In the genomic region with DNA sequence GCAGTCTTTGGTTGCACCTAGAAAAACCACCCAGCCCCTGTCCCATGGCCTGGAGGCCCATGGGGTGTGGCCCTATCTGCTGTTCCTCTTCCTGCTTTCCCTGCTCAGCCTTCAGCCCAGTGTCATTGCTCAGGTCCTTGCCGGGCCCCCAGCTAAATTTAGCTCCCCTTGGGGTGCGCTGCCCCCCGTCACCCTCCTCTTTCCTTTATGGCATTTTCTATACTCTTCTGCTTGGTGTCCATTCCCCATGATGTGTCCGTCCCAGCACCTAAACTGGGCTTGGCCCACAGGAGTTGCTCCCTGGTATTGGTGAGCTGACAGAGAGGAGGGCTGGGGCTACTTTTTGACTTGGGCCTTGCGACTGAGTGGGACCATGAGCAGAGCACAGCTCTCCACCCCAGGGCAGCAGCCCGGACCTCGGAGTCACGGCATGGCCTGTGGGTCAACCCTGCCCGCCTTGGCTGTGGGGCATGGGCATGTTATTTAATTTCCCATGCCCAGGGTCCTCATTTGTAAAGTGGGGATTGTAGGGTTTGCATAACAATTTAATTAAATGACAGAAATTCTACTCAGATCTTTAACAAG, we compare ENCODE assay signal across 25 cellular contexts.
"Had no signal": no experiment of that assay in that cellular context is flagged by ENCODE, and none has a peak within 500 bp of the region (broad histone marks: within the 10 kb centered on the region; RNA-seq: fewer than 3 reads in every experiment).

No MANE protein-coding gene starts in this region.

- H3K36me3 Mint-ChIP-seq: activated naive CD8-positive, alpha-beta T cell treated with anti-CD3 and anti-CD28 coated beads, Interleukin-2, amount 10 ng/mL, durations not matched to agents 7 days and 5 days; brain; neural progenitor cell had no signal

- H2AFZ ChIP-seq: neural progenitor cell had no signal

- H3K4me1 ChIP-seq: colonic mucosa, upper lobe of left lung had no signal

- H3K4me3 Mint-ChIP-seq: activated CD4-positive, alpha-beta memory T cell treated with anti-CD3 and anti-CD28 coated beads, Interleukin-2, amount 10 ng/mL, durations not matched to agents 7 days and 5 days; activated CD8-positive, alpha-beta memory T cell treated with anti-CD3 and anti-CD28 coated beads, Interleukin-2, amount 10 ng/mL, durations not matched to agents 7 days and 5 days; activated naive CD8-positive, alpha-beta T cell treated with anti-CD3 and anti-CD28 coated beads, Interleukin-2, amount 10 ng/mL, durations not matched to agents 7 days and 5 days; activated T-helper 17 cell treated with anti-CD3 and anti-CD28 coated beads, Interleukin-2, amount 50 U/mL, for 72 hours; central memory CD8-positive, alpha-beta T cell; neural progenitor cell had no signal

- H3K9me3 Mint-ChIP-seq: activated naive CD8-positive, alpha-beta T cell treated with anti-CD3 and anti-CD28 coated beads, Interleukin-2, amount 10 ng/mL, durations not matched to agents 7 days and 5 days; activated T-helper 17 cell treated with anti-CD3 and anti-CD28 coated beads, Interleukin-2, amount 50 U/mL, for 72 hours; central memory CD8-positive, alpha-beta T cell; neural progenitor cell had no signal

- H3K27me3 ChIP-seq: colonic mucosa, gastrocnemius medialis, heart right ventricle, neural progenitor cell, stomach, upper lobe of left lung had no signal

- H3K27me3 Mint-ChIP-seq: activated CD4-positive, alpha-beta memory T cell treated with anti-CD3 and anti-CD28 coated beads, Interleukin-2, amount 10 ng/mL, durations not matched to agents 7 days and 5 days; activated CD8-positive, alpha-beta memory T cell treated with anti-CD3 and anti-CD28 coated beads, Interleukin-2, amount 10 ng/mL, durations not matched to agents 7 days and 5 days; activated naive CD8-positive, alpha-beta T cell treated with anti-CD3 and anti-CD28 coated beads, Interleukin-2, amount 10 ng/mL, durations not matched to agents 7 days and 5 days; central memory CD8-positive, alpha-beta T cell had no signal

- H3K9ac ChIP-seq: neural progenitor cell had no signal

- H3K4me3 ChIP-seq: colonic mucosa, gastrocnemius medialis, left ventricle myocardium inferior, neural progenitor cell, psoas muscle, skin epidermis, stomach, upper lobe of left lung had no signal

- H3K4me1 Mint-ChIP-seq: activated CD4-positive, alpha-beta memory T cell treated with anti-CD3 and anti-CD28 coated beads, Interleukin-2, amount 10 ng/mL, durations not matched to agents 7 days and 5 days; activated CD8-positive, alpha-beta memory T cell treated with anti-CD3 and anti-CD28 coated beads, Interleukin-2, amount 10 ng/mL, durations not matched to agents 7 days and 5 days; activated naive CD8-positive, alpha-beta T cell treated with anti-CD3 and anti-CD28 coated beads, Interleukin-2, amount 10 ng/mL, durations not matched to agents 7 days and 5 days; activated T-helper 17 cell treated with anti-CD3 and anti-CD28 coated beads, Interleukin-2, amount 50 U/mL, for 72 hours; central memory CD8-positive, alpha-beta T cell had no signal

- ATAC-seq: activated CD8-positive, alpha-beta memory T cell treated with anti-CD3 and anti-CD28 coated beads, Interleukin-2, amount 10 ng/mL, durations not matched to agents 7 days and 5 days; activated T-helper 17 cell treated with anti-CD3 and anti-CD28 coated beads, Interleukin-2, amount 50 U/mL, for 72 hours; gastrocnemius medialis had no signal

- DNase-seq: activated CD4-positive, alpha-beta memory T cell treated with anti-CD3 and anti-CD28 coated beads, Interleukin-2, amount 10 ng/mL, durations not matched to agents 7 days and 5 days; activated CD4-positive, alpha-beta T cell treated with anti-CD3 and anti-CD28 coated beads for 48 hours; activated CD8-positive, alpha-beta memory T cell treated with anti-CD3 and anti-CD28 coated beads, Interleukin-2, amount 10 ng/mL, durations not matched to agents 7 days and 5 days; activated naive CD4-positive, alpha-beta T cell; activated naive CD8-positive, alpha-beta T cell treated with anti-CD3 and anti-CD28 coated beads, Interleukin-2, amount 10 ng/mL, durations not matched to agents 7 days and 5 days; activated T-cell treated with anti-CD3 and anti-CD28 coated beads, Interleukin-2, amount 50 U/mL, for 1 hour; anterior cingulate cortex; colonic mucosa; effector CD4-positive, alpha-beta T cell; gastrocnemius medialis; heart right ventricle; left ventricle myocardium inferior; mammary epithelial cell; psoas muscle; right cardiac atrium; stomach; T-helper 1 cell; T-helper 9 cell; upper lobe of left lung; WERI-Rb-1 had no signal

- H3K9me3 ChIP-seq: colonic mucosa, gastrocnemius medialis, psoas muscle, stomach, upper lobe of left lung had no signal

- H3K27ac ChIP-seq: colonic mucosa, gastrocnemius medialis, heart right ventricle, left ventricle myocardium inferior, neural progenitor cell, psoas muscle, skin epidermis, stomach, upper lobe of left lung, WERI-Rb-1 had no signal

- H3K36me3 ChIP-seq: colonic mucosa, gastrocnemius medialis, heart right ventricle, left ventricle myocardium inferior, neural progenitor cell, stomach, upper lobe of left lung had no signal

- H3K27ac Mint-ChIP-seq: activated CD4-positive, alpha-beta memory T cell treated with anti-CD3 and anti-CD28 coated beads, Interleukin-2, amount 10 ng/mL, durations not matched to agents 7 days and 5 days; activated CD8-positive, alpha-beta memory T cell treated with anti-CD3 and anti-CD28 coated beads, Interleukin-2, amount 10 ng/mL, durations not matched to agents 7 days and 5 days; activated naive CD8-positive, alpha-beta T cell treated with anti-CD3 and anti-CD28 coated beads, Interleukin-2, amount 10 ng/mL, durations not matched to agents 7 days and 5 days; activated T-helper 17 cell treated with anti-CD3 and anti-CD28 coated beads, Interleukin-2, amount 50 U/mL, for 72 hours; neural progenitor cell had no signal
